ENCODE assay signal across 9 cellular contexts in genomic region chr21:16534408-16535099, GRCh38.
DNase-seq lines count a peak whose midpoint lies in the region; ATAC-seq and TF ChIP-seq lines count a peak whose summit lies in the region.
"Had no signal": no experiment of that assay in that cellular context is flagged by ENCODE, and none has a peak within 500 bp of the region (broad histone marks: within the 10 kb centered on the region; RNA-seq: fewer than 3 reads in every experiment).

No MANE protein-coding gene starts in this region.

- 1 to 10% (median 5%) methylated on average over 11 of the region's 11 CpGs for WGBS in ovary, 3 donors
- 61 to 84% (median 68%) methylated on average over 11 of the region's 11 CpGs for WGBS in spleen, 5 donors

- H3K27me3 ChIP-seq in Peyer's patch (no peaks in the 10 kb centered on the region), ovary (no peaks in the 10 kb centered on the region), WERI-Rb-1 (ENCODE audit: insufficient read depth, low read depth, severe bottlenecking) (peaks cover 27% of the 10 kb centered on the region), spleen (replicated peaks in 1 of 7) (no peaks in the 10 kb centered on the region)

- DNase-seq in COR-L47 (lab: John Stamatoyannopoulos, UW), result peak; percentile 79
- peak in 1 of 3 donors; percentile 50 for DNase-seq in Peyer's patch
- DNase-seq in fibroblast of pulmonary artery (ENCODE audit: low read depth), result peak; percentile 98
- peak; percentile 84 to 92 (median 87) for DNase-seq in ovary
- no peak for DNase-seq in natural killer cell
- no peak for DNase-seq in WERI-Rb-1
- DNase-seq in spleen, result no peak
- DNase-seq in activated CD4-positive, alpha-beta T cell treated with anti-CD3 and anti-CD28 coated beads, Interleukin-2, amount 10 ng/mL, durations not matched to agents 24 days and 14 days, result no peak

- TF ChIP-seq POLR2A in Peyer's patch (IDR thresholded peaks at IDR 0.05), result no peak
- TF ChIP-seq POLR2A in ovary (IDR thresholded peaks at IDR 0.05), result no peak
- TF ChIP-seq POLR2A in spleen (IDR thresholded peaks at IDR 0.05), result no peak

- TF ChIP-seq CTCF in Peyer's patch (IDR thresholded peaks at IDR 0.05) (no peak), fibroblast of pulmonary artery (IDR thresholded peaks at IDR 0.05; ENCODE audit: low read length, missing control alignments) (no peak), ovary (IDR thresholded peaks at IDR 0.05) (no peak), natural killer cell (IDR thresholded peaks at IDR 0.05) (no peak), WERI-Rb-1 (IDR thresholded peaks at IDR 0.05; ENCODE audit: low read depth, low read length) (no peak), spleen (IDR thresholded peaks at IDR 0.05 in 8 of 11, conservative IDR thresholded peaks at IDR 0.05 in 3 of 11) (no peak)

- peaks cover 11 to 17% of the 10 kb centered on the region in 2 donors for H3K9me3 Mint-ChIP-seq in natural killer cell
- peaks cover 8% of the 10 kb centered on the region for H3K9me3 Mint-ChIP-seq in activated CD4-positive, alpha-beta T cell treated with anti-CD3 and anti-CD28 coated beads, Interleukin-2, amount 10 ng/mL, durations not matched to agents 24 days and 14 days

- no peak for TF ChIP-seq EP300 in ovary (IDR thresholded peaks at IDR 0.05)

- H3K9me3 ChIP-seq in Peyer's patch, result peaks cover 0 to 3% (median 0%) of the 10 kb centered on the region in 4 donors
- H3K9me3 ChIP-seq in ovary, result no peaks in the 10 kb centered on the region
- no peaks in the 10 kb centered on the region for H3K9me3 ChIP-seq in WERI-Rb-1 (ENCODE audit: severe bottlenecking)
- peaks cover 0 to 14% (median 0%) of the 10 kb centered on the region in 8 donors for H3K9me3 ChIP-seq in spleen

- H3K36me3 ChIP-seq in Peyer's patch (no peaks in the 10 kb centered on the region), ovary (no peaks in the 10 kb centered on the region), WERI-Rb-1 (no peaks in the 10 kb centered on the region), spleen (no peaks in the 10 kb centered on the region)

- no peaks in the 10 kb centered on the region for H3K27me3 Mint-ChIP-seq in natural killer cell (ENCODE audit: low read depth in 2 of 2)
- H3K27me3 Mint-ChIP-seq in activated CD4-positive, alpha-beta T cell treated with anti-CD3 and anti-CD28 coated beads, Interleukin-2, amount 10 ng/mL, durations not matched to agents 24 days and 14 days, result no peaks in the 10 kb centered on the region

- H3K27ac Mint-ChIP-seq in natural killer cell, result no peak overlapping the region
- no peak overlapping the region for H3K27ac Mint-ChIP-seq in activated CD4-positive, alpha-beta T cell treated with anti-CD3 and anti-CD28 coated beads, Interleukin-2, amount 10 ng/mL, durations not matched to agents 24 days and 14 days

- intact Hi-C loops in ovary (cut with DNase I), result loop anchor here in 2 of 4 donors (5.0 to 10.0 kb wide), 2 partner anchors 112 to 350 kb away; no protein-coding TSS in a partner anchor
- intact Hi-C loops in natural killer cell (cut with micrococcal nuclease), result no loop called here
- intact Hi-C loops in spleen (cut with DNase I; ENCODE audit: low total_unique reads), result no loop called here
- intact Hi-C loops in activated CD4-positive, alpha-beta T cell treated with anti-CD3 and anti-CD28 coated beads, Interleukin-2, amount 10 ng/mL, durations not matched to agents 24 days and 14 days (cut with micrococcal nuclease), result no loop called here

- no peaks in the 10 kb centered on the region for H3K4me1 Mint-ChIP-seq in natural killer cell
- H3K4me1 Mint-ChIP-seq in activated CD4-positive, alpha-beta T cell treated with anti-CD3 and anti-CD28 coated beads, Interleukin-2, amount 10 ng/mL, durations not matched to agents 24 days and 14 days, result no peaks in the 10 kb centered on the region

- ATAC-seq in natural killer cell, result no peak

- H3K27ac ChIP-seq in Peyer's patch, result peak overlapping the region; percentile 11 to 65 (median 28)
- H3K27ac ChIP-seq in ovary, result peak overlapping the region in 1 of 2 donors; percentile 84
- H3K27ac ChIP-seq in WERI-Rb-1, result no peak overlapping the region
- H3K27ac ChIP-seq in spleen, result no peak overlapping the region
- H3K27ac ChIP-seq: PC-9 had no signal

- peaks cover 21% of the 10 kb centered on the region for H3K36me3 Mint-ChIP-seq in natural killer cell
- H3K36me3 Mint-ChIP-seq in activated CD4-positive, alpha-beta T cell treated with anti-CD3 and anti-CD28 coated beads, Interleukin-2, amount 10 ng/mL, durations not matched to agents 24 days and 14 days (ENCODE audit: low read depth), result no peaks in the 10 kb centered on the region

- H3K4me3 ChIP-seq in Peyer's patch, result peak overlapping the region in 1 of 4 donors; percentile 25
- H3K4me3 ChIP-seq in fibroblast of pulmonary artery (replicated peaks; ENCODE audit: low read depth, low read length), result peak overlapping the region; percentile 66
- peak overlapping the region; percentile 51 for H3K4me3 ChIP-seq in ovary
- no peak overlapping the region for H3K4me3 ChIP-seq in WERI-Rb-1 (ENCODE audit: low read depth, low read length)
- H3K4me3 ChIP-seq in spleen, result no peak overlapping the region
- H3K4me3 ChIP-seq: PC-9 had no signal

- H3K4me1 ChIP-seq in Peyer's patch, result no peaks in the 10 kb centered on the region
- H3K4me1 ChIP-seq in ovary (ENCODE audit: insufficient read depth), result no peaks in the 10 kb centered on the region
- H3K4me1 ChIP-seq in spleen, result no peaks in the 10 kb centered on the region

- no peak overlapping the region for H3K4me3 Mint-ChIP-seq in natural killer cell
- no peak overlapping the region for H3K4me3 Mint-ChIP-seq in activated CD4-positive, alpha-beta T cell treated with anti-CD3 and anti-CD28 coated beads, Interleukin-2, amount 10 ng/mL, durations not matched to agents 24 days and 14 days

Comparison
In these comparisons a context has a peak if more than half of its experiments do, and no peak if none do; other contexts are left out.
1. DNase-seq: peak in COR-L47 (single experiment), fibroblast of pulmonary artery (single experiment) and ovary (5 of 5); none in natural killer cell (single experiment), WERI-Rb-1 (single experiment), spleen (single experiment) and activated CD4-positive, alpha-beta T cell treated with anti-CD3 and anti-CD28 coated beads, Interleukin-2, amount 10 ng/mL, durations not matched to agents 24 days and 14 days (single experiment).
2. H3K27ac ChIP-seq: peak in Peyer's patch (4 of 4); none in WERI-Rb-1 (single experiment) and spleen (0 of 8).
3. H3K4me3 ChIP-seq: peak in fibroblast of pulmonary artery (single experiment) and ovary (single experiment); none in WERI-Rb-1 (single experiment) and spleen (0 of 8).